In the genomic region with DNA sequence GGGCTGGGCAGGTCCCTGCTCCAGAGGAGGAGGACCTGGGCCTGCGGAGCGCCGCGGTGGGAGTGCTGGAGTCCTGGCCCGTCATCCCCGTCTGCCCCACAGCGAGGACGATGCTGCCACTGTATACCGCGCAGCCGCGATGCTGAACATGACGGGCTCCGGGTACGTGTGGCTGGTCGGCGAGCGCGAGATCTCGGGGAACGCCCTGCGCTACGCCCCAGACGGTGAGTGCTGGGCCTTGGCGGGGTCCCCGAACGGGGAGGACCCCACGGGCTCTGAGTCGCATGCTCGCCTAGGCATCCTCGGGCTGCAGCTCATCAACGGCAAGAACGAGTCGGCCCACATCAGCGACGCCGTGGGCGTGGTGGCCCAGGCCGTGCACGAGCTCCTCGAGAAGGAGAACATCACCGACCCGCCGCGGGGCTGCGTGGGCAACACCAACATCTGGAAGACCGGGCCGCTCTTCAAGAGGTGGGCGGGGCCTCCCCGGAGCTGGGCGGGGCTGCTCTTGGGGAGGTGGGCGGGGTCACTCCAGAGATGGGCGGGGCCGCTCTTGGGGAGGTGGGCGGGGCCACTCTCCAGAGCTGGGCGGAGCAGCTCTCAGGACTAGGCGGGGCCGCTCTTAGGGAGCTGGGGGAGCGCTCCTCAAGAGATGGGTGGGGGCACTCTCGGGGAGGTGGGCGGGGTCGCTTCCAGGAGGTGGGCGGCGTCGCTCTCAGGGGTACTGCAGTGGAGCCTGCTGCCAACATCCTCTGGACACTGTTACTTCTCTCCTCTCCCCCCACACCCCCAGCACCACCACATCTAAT, we compare ENCODE assay signal across 9 cellular contexts. TPM values are rescaled to one million over a fixed set of nuclear protein-coding genes. Genes with fewer than 3 reads are reported as not detected.
A peak's percentile ranks its signal among the peaks of the same experiment; 100 is the strongest.
DNase-seq lines count a peak whose midpoint lies in the region; ATAC-seq lines count a peak whose summit lies in the region.
"Had no signal": no experiment of that assay in that cellular context is flagged by ENCODE, and none has a peak within 500 bp of the region (broad histone marks: within the 10 kb centered on the region; RNA-seq: fewer than 3 reads in every experiment).

No MANE protein-coding gene starts in this region.

- H3K27ac Mint-ChIP-seq in activated naive CD8-positive, alpha-beta T cell, result no peak overlapping the region

- H3K4me3 Mint-ChIP-seq in activated naive CD8-positive, alpha-beta T cell, result peak overlapping the region; percentile 53

- no peaks in the 10 kb centered on the region for H3K36me3 Mint-ChIP-seq in activated naive CD8-positive, alpha-beta T cell

- no peaks in the 10 kb centered on the region for H3K9me3 Mint-ChIP-seq in activated naive CD8-positive, alpha-beta T cell (ENCODE audit: low read depth)

- peaks cover 18% of the 10 kb centered on the region for H3K27me3 Mint-ChIP-seq in activated naive CD8-positive, alpha-beta T cell

- no peak for ATAC-seq in GM21423 (IDR thresholded peaks at IDR 0.05; ENCODE audit: unreplicated experiment)

- DNase-seq in Daoy (ENCODE audit: low read depth), result peak; percentile 73
- DNase-seq in OCI-M1 (lab: John Stamatoyannopoulos, UW), result peak; percentile 29
- DNase-seq in iris pigment epithelial cell (ENCODE audit: low read depth), result peak; percentile 47
- DNase-seq in stimulated activated CD8-positive, alpha-beta memory T cell treated with anti-CD3 and anti-CD28 coated beads, Interleukin-7, amount 100 ng/mL, for 24 hours (ENCODE audit: low read depth), result peak; percentile 33
- no peak for DNase-seq in NCI-H1092 treated with DMSO at 0.1 percent for 48 hours (lab: John Stamatoyannopoulos, UW)
- no peak for DNase-seq in GOT3 (lab: John Stamatoyannopoulos, UW)

- peaks cover 19% of the 10 kb centered on the region for H3K4me1 Mint-ChIP-seq in activated naive CD8-positive, alpha-beta T cell (ENCODE audit: low read depth)

RNA-seq across cellular contexts. Expression of a gene that starts 13.1 kb away (rescaled TPM):
- total RNA-seq in Daoy (2014; rRNA removed; shearing (Covaris generic)), result not detected in 2 replicates
- total RNA-seq: renal cortical epithelial cell had no signal

RNA-seq across cellular contexts. Expression of a gene that starts 15.1 kb away (rescaled TPM):
- total RNA-seq in Daoy (2014; rRNA removed; shearing (Covaris generic)), result not detected in 2 replicates
- total RNA-seq: renal cortical epithelial cell had no signal

RNA-seq across cellular contexts. Expression of a gene that starts 17.8 kb away (rescaled TPM):
- total RNA-seq in Daoy (2014; rRNA removed; shearing (Covaris generic)), result 0.06 TPM in 1 of 2 replicates, not detected in the other

RNA-seq across cellular contexts. Expression of a gene that starts 31.6 kb away (rescaled TPM):
- total RNA-seq in Daoy (2014; rRNA removed; shearing (Covaris generic)), result 11.3 and 23.5 TPM in 2 replicates

RNA-seq across cellular contexts. Expression of a gene that starts 31.7 kb away (rescaled TPM):
- 169 and 188 TPM in 2 replicates for total RNA-seq in Daoy (2014; rRNA removed; shearing (Covaris generic))

Comparison
In these comparisons a context has a peak if more than half of its experiments do, and no peak if none do; other contexts are left out.
1. DNase-seq: peak in Daoy (single experiment), OCI-M1 (single experiment), iris pigment epithelial cell (single experiment) and stimulated activated CD8-positive, alpha-beta memory T cell treated with anti-CD3 and anti-CD28 coated beads, Interleukin-7, amount 100 ng/mL, for 24 hours (single experiment); none in NCI-H1092 treated with DMSO at 0.1 percent for 48 hours (single experiment) and GOT3 (single experiment).